ENCODE assay signal across 8 cellular contexts in genomic region chr13:49606747-49607648, GRCh38. TPM values are rescaled to one million over a fixed set of nuclear protein-coding genes. Genes with fewer than 3 reads are reported as not detected.
DNase-seq lines count a peak whose midpoint lies in the region; ATAC-seq and TF ChIP-seq lines count a peak whose summit lies in the region.

No MANE protein-coding gene starts in this region.

- H3K4me2 ChIP-seq in H9 (ENCODE audit: insufficient read depth, insufficient read length, low read length): no peak overlapping the region
- peak overlapping the region; percentile 10 for H3K4me2 ChIP-seq in neural progenitor cell

- H3K9ac ChIP-seq in H9 (ENCODE audit: extremely low read depth, insufficient read length, low read length) (no peak overlapping the region), neural progenitor cell (no peak overlapping the region)

- no peaks in the 10 kb centered on the region for H3K9me3 Mint-ChIP-seq in H9
- H3K9me3 Mint-ChIP-seq in activated T-helper 17 cell treated with anti-CD3 and anti-CD28 coated beads, Interleukin-2, amount 50 U/mL, for 72 hours: no peaks in the 10 kb centered on the region
- no peaks in the 10 kb centered on the region for H3K9me3 Mint-ChIP-seq in neural progenitor cell
- H3K9me3 Mint-ChIP-seq in stimulated activated naive CD8-positive, alpha-beta T cell treated with anti-CD3 and anti-CD28 coated beads, Interleukin-15, Interleukin-2, amounts not matched to agents 100 ng/mL and 50 ng/mL, for 24 hours: no peaks in the 10 kb centered on the region

- H3K27me3 Mint-ChIP-seq in H9 (ENCODE audit: low read depth): no peaks in the 10 kb centered on the region
- H3K27me3 Mint-ChIP-seq in activated T-helper 17 cell treated with anti-CD3 and anti-CD28 coated beads, Interleukin-2, amount 50 U/mL, for 72 hours: no peaks in the 10 kb centered on the region
- peaks cover 2% of the 10 kb centered on the region for H3K27me3 Mint-ChIP-seq in neural progenitor cell (ENCODE audit: insufficient read depth, low read depth)
- H3K27me3 Mint-ChIP-seq in stimulated activated naive CD8-positive, alpha-beta T cell treated with anti-CD3 and anti-CD28 coated beads, Interleukin-15, Interleukin-2, amounts not matched to agents 100 ng/mL and 50 ng/mL, for 24 hours: no peaks in the 10 kb centered on the region

- no peaks in the 10 kb centered on the region for H3K4me1 ChIP-seq in H9 (ENCODE audit: insufficient read depth, low read length)
- no peaks in the 10 kb centered on the region for H3K4me1 ChIP-seq in RWPE2 (ENCODE audit: insufficient read depth, poor library complexity, severe bottlenecking)
- peaks cover 10% of the 10 kb centered on the region for H3K4me1 ChIP-seq in neural progenitor cell

- H3K27ac ChIP-seq in H9 (ENCODE audit: insufficient read length, low read depth, low read length) (no peak overlapping the region), RWPE2 (ENCODE audit: poor library complexity, severe bottlenecking) (no peak overlapping the region), neural progenitor cell (no peak overlapping the region)

- H4K20me1 ChIP-seq in H9 (ENCODE audit: control insufficient read depth, insufficient read depth, insufficient read length): no peaks in the 10 kb centered on the region
- no peaks in the 10 kb centered on the region for H4K20me1 ChIP-seq in neural progenitor cell (ENCODE audit: low read depth)

- H3K27ac Mint-ChIP-seq in H9 (no peak overlapping the region; a peak in 1 of 7 replicates), neural progenitor cell (peak overlapping the region; percentile 59)
- H3K27ac Mint-ChIP-seq in activated T-helper 17 cell treated with anti-CD3 and anti-CD28 coated beads, Interleukin-2, amount 50 U/mL, for 72 hours: peak overlapping the region; percentile 42
- peak overlapping the region; percentile 68 for H3K27ac Mint-ChIP-seq in stimulated activated naive CD8-positive, alpha-beta T cell treated with anti-CD3 and anti-CD28 coated beads, Interleukin-15, Interleukin-2, amounts not matched to agents 100 ng/mL and 50 ng/mL, for 24 hours

- H3K4me3 Mint-ChIP-seq in H9: no peak overlapping the region
- peak overlapping the region; percentile 72 for H3K4me3 Mint-ChIP-seq in activated T-helper 17 cell treated with anti-CD3 and anti-CD28 coated beads, Interleukin-2, amount 50 U/mL, for 72 hours
- H3K4me3 Mint-ChIP-seq in neural progenitor cell: peak overlapping the region; percentile 23
- H3K4me3 Mint-ChIP-seq in stimulated activated naive CD8-positive, alpha-beta T cell treated with anti-CD3 and anti-CD28 coated beads, Interleukin-15, Interleukin-2, amounts not matched to agents 100 ng/mL and 50 ng/mL, for 24 hours: peak overlapping the region; percentile 77

- H2AFZ ChIP-seq in H9 (ENCODE audit: low read length): peak overlapping the region; percentile 87
- H2AFZ ChIP-seq in neural progenitor cell (replicated peaks): peak overlapping the region; percentile 90

- H3T11ph ChIP-seq in H9 (ENCODE audit: low read length): no peak overlapping the region

- H3K4me1 Mint-ChIP-seq in H9: peaks cover 2 to 7% of the 10 kb centered on the region in 2 experiments; a peak in 1 of 4 replicates
- no peaks in the 10 kb centered on the region for H3K4me1 Mint-ChIP-seq in activated T-helper 17 cell treated with anti-CD3 and anti-CD28 coated beads, Interleukin-2, amount 50 U/mL, for 72 hours
- peaks cover 9% of the 10 kb centered on the region for H3K4me1 Mint-ChIP-seq in neural progenitor cell
- H3K4me1 Mint-ChIP-seq in stimulated activated naive CD8-positive, alpha-beta T cell treated with anti-CD3 and anti-CD28 coated beads, Interleukin-15, Interleukin-2, amounts not matched to agents 100 ng/mL and 50 ng/mL, for 24 hours (ENCODE audit: low read depth): peaks cover 13% of the 10 kb centered on the region

- H4K91ac ChIP-seq in H9 (ENCODE audit: insufficient read length, low read depth, low read length): no peak overlapping the region

- WGBS in H9 (ENCODE audit: extremely low coverage, insufficient read length, low lambda C conversion rate): no CpG with 5 or more reads among the region's 15 CpGs

- TF ChIP-seq CTCF in H9 (conservative IDR thresholded peaks at IDR 0.05) (peak; percentile 89), RWPE2 (IDR thresholded peaks at IDR 0.05; ENCODE audit: poor library complexity, severe bottlenecking) (peak; percentile 84), fibroblast of pulmonary artery (IDR thresholded peaks at IDR 0.05; ENCODE audit: low read length, missing control alignments) (peak; percentile 86), neural progenitor cell (IDR thresholded peaks at IDR 0.05) (peak; percentile 89)

- peak; percentile 97 for ATAC-seq in RWPE2 (ENCODE audit: low read depth)
- ATAC-seq in activated T-helper 17 cell treated with anti-CD3 and anti-CD28 coated beads, Interleukin-2, amount 50 U/mL, for 72 hours (replicated peaks): peak; percentile 100

- no peaks in the 10 kb centered on the region for H3K79me1 ChIP-seq in H9 (ENCODE audit: insufficient read depth, low read depth, low read length, poor library complexity, severe bottlenecking)

- H3K36me3 Mint-ChIP-seq in H9 (ENCODE audit: insufficient read depth in 1 of 3, low read depth in 3 of 3) (no peaks in the 10 kb centered on the region), neural progenitor cell (no peaks in the 10 kb centered on the region)
- H3K36me3 Mint-ChIP-seq in activated T-helper 17 cell treated with anti-CD3 and anti-CD28 coated beads, Interleukin-2, amount 50 U/mL, for 72 hours (ENCODE audit: low read depth): no peaks in the 10 kb centered on the region
- no peaks in the 10 kb centered on the region for H3K36me3 Mint-ChIP-seq in stimulated activated naive CD8-positive, alpha-beta T cell treated with anti-CD3 and anti-CD28 coated beads, Interleukin-15, Interleukin-2, amounts not matched to agents 100 ng/mL and 50 ng/mL, for 24 hours (ENCODE audit: low read depth)

- H3K14ac ChIP-seq in H9 (ENCODE audit: insufficient read depth, low read length): no peak overlapping the region

- no peak overlapping the region for H3K23ac ChIP-seq in H9 (ENCODE audit: insufficient read length, low read depth, low read length)

- no peaks in the 10 kb centered on the region for H3K36me3 ChIP-seq in MG63
- no peaks in the 10 kb centered on the region for H3K36me3 ChIP-seq in RWPE2 (ENCODE audit: low read depth)
- no peaks in the 10 kb centered on the region for H3K36me3 ChIP-seq in neural progenitor cell

- H3F3A ChIP-seq in neural progenitor cell (ENCODE audit: low read depth): peaks cover 10% of the 10 kb centered on the region

- H2BK120ac ChIP-seq in H9 (ENCODE audit: low read depth, low read length, poor library complexity, severe bottlenecking): no peak overlapping the region

- no peak overlapping the region for H3K56ac ChIP-seq in H9 (ENCODE audit: insufficient read length, low read depth, low read length)

- H3K9me3 ChIP-seq in H9 (ENCODE audit: control insufficient read depth, low read depth, low read length) (no peaks in the 10 kb centered on the region), MG63 (no peaks in the 10 kb centered on the region), RWPE2 (ENCODE audit: severe bottlenecking) (no peaks in the 10 kb centered on the region), neural progenitor cell (ENCODE audit: low read depth) (no peaks in the 10 kb centered on the region)

- no peak overlapping the region for H2AK5ac ChIP-seq in H9 (ENCODE audit: insufficient read length, low read length)

- H2BK5ac ChIP-seq in H9 (ENCODE audit: insufficient read length, low read length): no peak overlapping the region

- no peak overlapping the region for H4K8ac ChIP-seq in H9 (replicated peaks; ENCODE audit: insufficient read length, low read depth, low read length)

- no peak overlapping the region for H4K5ac ChIP-seq in H9 (ENCODE audit: insufficient read length, low read depth, low read length)

- no peak overlapping the region for H3K18ac ChIP-seq in H9 (ENCODE audit: insufficient read length, low read depth, low read length)

- no peaks in the 10 kb centered on the region for H3K27me3 ChIP-seq in H9 (ENCODE audit: insufficient read depth, low read length)
- H3K27me3 ChIP-seq in MG63: no peaks in the 10 kb centered on the region
- H3K27me3 ChIP-seq in RWPE2 (ENCODE audit: insufficient read depth, poor library complexity, severe bottlenecking): no peaks in the 10 kb centered on the region
- H3K27me3 ChIP-seq in neural progenitor cell: no peaks in the 10 kb centered on the region

- H2BK20ac ChIP-seq in H9 (ENCODE audit: low read depth, low read length, poor library complexity, severe bottlenecking): no peak overlapping the region

- no peaks in the 10 kb centered on the region for H3K79me2 ChIP-seq in H9 (ENCODE audit: insufficient read depth, low read length)
- H3K79me2 ChIP-seq in neural progenitor cell (ENCODE audit: low read depth): no peaks in the 10 kb centered on the region

- DNase-seq in ELF-1 (ENCODE audit: low read depth, low spot score): peak; percentile 83
- peak; percentile 85 for DNase-seq in H9
- DNase-seq in MG63: peak; percentile 82
- peak; percentile 63 for DNase-seq in RWPE2 (ENCODE audit: low spot score)
- peak; percentile 91 for DNase-seq in fibroblast of pulmonary artery (ENCODE audit: low read depth)
- DNase-seq in neural progenitor cell (ENCODE audit: low spot score): peak; percentile 90

- H3K23me2 ChIP-seq in H9 (ENCODE audit: insufficient read length, low read depth, low read length, poor library complexity, severe bottlenecking): no peaks in the 10 kb centered on the region

- no peak overlapping the region for H3K4ac ChIP-seq in H9 (ENCODE audit: low read depth, low read length)

- H2BK12ac ChIP-seq in H9 (ENCODE audit: insufficient read length, low read depth, low read length): no peak overlapping the region

- H3K4me3 ChIP-seq in MG63 (peak overlapping the region; percentile 32), RWPE2 (ENCODE audit: severe bottlenecking) (no peak overlapping the region), fibroblast of pulmonary artery (replicated peaks; ENCODE audit: low read depth, low read length) (peak overlapping the region; percentile 28), neural progenitor cell (no peak overlapping the region)

- no peak overlapping the region for H2BK15ac ChIP-seq in H9 (ENCODE audit: low read depth, low read length)

RNA-seq across cellular contexts. Expression of gene ARL11, which starts 21.3 kb away (rescaled TPM):
- total RNA-seq in H9 (2021): 0.33 and 0.42 TPM in 2 replicates
- total RNA-seq in MG63 (2014; rRNA removed; shearing (Covaris generic); ENCODE audit: low replicate concordance): not detected in 2 replicates
- total RNA-seq in activated T-helper 17 cell treated with anti-CD3 and anti-CD28 coated beads, Interleukin-2, amount 50 U/mL, for 72 hours: 1 to 10 TPM in 1 of 2 donors, under 1 TPM in 1; 0.89 to 1.0 TPM
- 0.06 and 0.12 TPM in 2 replicates for total RNA-seq in neural progenitor cell (ENCODE audit: low replicate concordance)

RNA-seq across cellular contexts. Expression of gene RCBTB1, which starts 21.6 kb away (rescaled TPM):
- 26.1 and 26.9 TPM in 2 replicates for total RNA-seq in H9 (2021)
- total RNA-seq in MG63 (2014; rRNA removed; shearing (Covaris generic); ENCODE audit: low replicate concordance): 3.6 and 4.3 TPM in 2 replicates
- 10 to 100 TPM; 16.0 to 16.6 TPM for total RNA-seq in activated T-helper 17 cell treated with anti-CD3 and anti-CD28 coated beads, Interleukin-2, amount 50 U/mL, for 72 hours
- total RNA-seq in neural progenitor cell (ENCODE audit: low replicate concordance): 34.4 and 54.2 TPM in 2 replicates

Comparison
In these comparisons a context has a peak if more than half of its experiments do, and no peak if none do; other contexts are left out.
1. H3K27ac Mint-ChIP-seq: peak in activated T-helper 17 cell treated with anti-CD3 and anti-CD28 coated beads, Interleukin-2, amount 50 U/mL, for 72 hours (single experiment), neural progenitor cell (single experiment) and stimulated activated naive CD8-positive, alpha-beta T cell treated with anti-CD3 and anti-CD28 coated beads, Interleukin-15, Interleukin-2, amounts not matched to agents 100 ng/mL and 50 ng/mL, for 24 hours (single experiment); none in H9 (0 of 3).
2. H3K4me3 Mint-ChIP-seq: peak in activated T-helper 17 cell treated with anti-CD3 and anti-CD28 coated beads, Interleukin-2, amount 50 U/mL, for 72 hours (single experiment), neural progenitor cell (single experiment) and stimulated activated naive CD8-positive, alpha-beta T cell treated with anti-CD3 and anti-CD28 coated beads, Interleukin-15, Interleukin-2, amounts not matched to agents 100 ng/mL and 50 ng/mL, for 24 hours (single experiment); none in H9 (0 of 2).
3. H3K4me3 ChIP-seq: peak in MG63 (single experiment) and fibroblast of pulmonary artery (single experiment); none in RWPE2 (single experiment) and neural progenitor cell (single experiment).
4. Peak in every context shown above with its lines, with median percentiles within 50 percentile points of each other: DNase-seq and CTCF ChIP-seq.